ENCODE assay signal across 10 cellular contexts in the genomic region with DNA sequence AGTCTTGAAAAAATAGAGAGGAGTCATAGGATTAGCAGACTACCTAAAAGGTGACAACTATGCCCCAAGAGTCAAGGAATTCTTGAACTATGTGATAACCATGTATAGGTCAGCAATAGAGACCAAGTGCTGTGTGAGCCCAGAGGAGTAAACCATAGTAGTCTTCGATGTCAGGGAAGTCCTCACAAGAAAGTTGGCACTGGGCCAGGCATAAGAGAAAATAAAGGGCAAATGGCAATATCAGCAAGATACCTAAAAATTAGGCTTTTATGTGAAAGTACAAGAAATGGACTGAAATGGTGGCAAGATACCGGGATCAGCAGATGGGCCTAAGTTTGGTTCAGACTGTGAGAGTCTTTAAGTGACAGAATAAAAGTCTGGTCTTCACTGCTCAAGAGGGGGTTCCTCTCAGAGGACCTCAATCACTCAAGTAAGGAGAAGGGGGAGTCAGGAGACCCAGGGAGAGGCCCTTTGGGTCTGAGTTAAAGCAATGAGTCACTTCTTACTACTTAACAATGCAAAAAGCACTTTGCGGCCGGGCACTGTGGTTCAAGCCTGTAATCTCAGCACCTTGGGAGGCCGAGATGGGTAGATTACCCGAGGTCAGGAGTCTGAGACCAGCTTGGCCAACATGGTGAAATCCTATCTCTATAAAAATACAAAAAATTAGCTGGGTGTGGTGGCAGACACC.
DNase-seq lines count a peak whose midpoint lies in the region; ATAC-seq and TF ChIP-seq lines count a peak whose summit lies in the region.
"Had no signal": no experiment of that assay in that cellular context is flagged by ENCODE, and none has a peak within 500 bp of the region (broad histone marks: within the 10 kb centered on the region; RNA-seq: fewer than 3 reads in every experiment).

No MANE protein-coding gene starts in this region.

- H3K4me2 ChIP-seq in SU-DHL-6 (ENCODE audit: low read depth, low read length, poor library complexity, severe bottlenecking): peak overlapping the region; percentile 91

- H2AFZ ChIP-seq in SU-DHL-6 (ENCODE audit: low read depth, low read length, severe bottlenecking): peak overlapping the region; percentile 17

- TF ChIP-seq CTCF in SU-DHL-6 (IDR thresholded peaks at IDR 0.05; ENCODE audit: insufficient read depth, low read length, poor library complexity, severe bottlenecking) (no peak), tibial nerve (IDR thresholded peaks at IDR 0.05) (no peak), lower leg skin (IDR thresholded peaks at IDR 0.05) (no peak)

- WGBS in tibial nerve, 2 donors: 87% methylated on average over 6 of the region's 6 CpGs
- WGBS in lower leg skin, 2 donors: 82 to 83% methylated on average over 6 of the region's 6 CpGs

- intact Hi-C loops in lower leg skin (cut with DNase I; ENCODE audit: low total_unique reads): no loop called here

- H3K27ac ChIP-seq in SU-DHL-6 (ENCODE audit: low read depth, low read length): peak overlapping the region; percentile 98
- H3K27ac ChIP-seq in tibial nerve: peak overlapping the region in 3 of 4 donors; percentile 56 to 81 (median 70)
- H3K27ac ChIP-seq: cardiac muscle cell had no signal

- no peaks in the 10 kb centered on the region for H3K36me3 ChIP-seq in SU-DHL-6 (ENCODE audit: low read length)
- no peaks in the 10 kb centered on the region for H3K36me3 ChIP-seq in tibial nerve
- H3K36me3 ChIP-seq: cardiac muscle cell had no signal

- H3K4me3 ChIP-seq in SU-DHL-6 (ENCODE audit: insufficient read depth, low read length, poor library complexity, severe bottlenecking) (peak overlapping the region; percentile 5), tibial nerve (no peak overlapping the region), lower leg skin (ENCODE audit: low read depth, poor library complexity, severe bottlenecking) (no peak overlapping the region)
- H3K4me3 ChIP-seq: cardiac muscle cell had no signal

- H3F3A ChIP-seq in SU-DHL-6 (ENCODE audit: insufficient read depth): peaks cover 50% of the 10 kb centered on the region

- TF ChIP-seq POLR2A in tibial nerve (IDR thresholded peaks at IDR 0.05) (no peak), lower leg skin (IDR thresholded peaks at IDR 0.05) (no peak)

- no peak for TF ChIP-seq EP300 in tibial nerve (IDR thresholded peaks at IDR 0.05)

- H3K9me3 ChIP-seq in SU-DHL-6 (ENCODE audit: insufficient read depth, low read length) (no peaks in the 10 kb centered on the region), tibial nerve (no peaks in the 10 kb centered on the region)

- H4K20me1 ChIP-seq in SU-DHL-6 (ENCODE audit: low read depth, low read length): no peaks in the 10 kb centered on the region

- DNase-seq in SIG-M5 treated with dmso at 0.1 percent for 504 hours (lab: John Stamatoyannopoulos, UW; ENCODE audit: unreplicated experiment): peak; percentile 44
- no peak for DNase-seq in SIG-M5 (lab: John Stamatoyannopoulos, UW)
- DNase-seq in tibial nerve (ENCODE audit: low spot score in 2 of 2): no peak
- no peak for DNase-seq in DMS153 (lab: John Stamatoyannopoulos, UW)
- DNase-seq in lower leg skin (ENCODE audit: low spot score in 2 of 2): no peak
- no peak for DNase-seq in pons (ENCODE audit: low spot score)
- DNase-seq: NCI-H446 treated with DMSO at 0.1 percent for 48 hours had no signal

- H3K27me3 ChIP-seq in SU-DHL-6 (ENCODE audit: low read length): no peaks in the 10 kb centered on the region
- no peaks in the 10 kb centered on the region for H3K27me3 ChIP-seq in tibial nerve
- H3K27me3 ChIP-seq: cardiac muscle cell had no signal

- peaks cover 0 to 10% (median 6%) of the 10 kb centered on the region in 4 donors for H3K4me1 ChIP-seq in tibial nerve

- H3K9me2 ChIP-seq in SU-DHL-6 (replicated peaks; ENCODE audit: insufficient read depth, low read length): no peaks in the 10 kb centered on the region

- H3K9ac ChIP-seq in SU-DHL-6 (ENCODE audit: low read length): peak overlapping the region; percentile 56

- no peaks in the 10 kb centered on the region for H3K79me2 ChIP-seq in SU-DHL-6 (ENCODE audit: insufficient read depth, low read length)

- peak; percentile 67 for ATAC-seq in HG03097 (IDR thresholded peaks at IDR 0.05; ENCODE audit: low FRiP score, unreplicated experiment)
